Comparison of ENCODE assay signal across 2 cellular contexts in genomic region chr14:64320362-64320761, GRCh38. TPM values are rescaled to one million over a fixed set of nuclear protein-coding genes. Genes with fewer than 3 reads are reported as not detected.
"Had no signal": no experiment of that assay in that cellular context is flagged by ENCODE, and none has a peak within 500 bp of the region (broad histone marks: within the 10 kb centered on the region; RNA-seq: fewer than 3 reads in every experiment).

No MANE protein-coding gene starts in this region.

RNA-seq across cellular contexts. Expression of gene ESR2, which starts 26.2 kb away (rescaled TPM):
- total RNA-seq: HT-29, HT1080 had no signal
